Comparison of ENCODE assay signal across 5 cellular contexts in genomic region chr2:129224022-129224421, GRCh38.
"Had no signal": no experiment of that assay in that cellular context is flagged by ENCODE, and none has a peak within 500 bp of the region (broad histone marks: within the 10 kb centered on the region; RNA-seq: fewer than 3 reads in every experiment).

No MANE protein-coding gene starts in this region.

- DNase-seq: H9, HCEC 1CT, IMR-90 had no signal

- H3K4me3 Mint-ChIP-seq: GM23338, H9 had no signal

- H3K4me3 ChIP-seq: GM23338, K562 had no signal

- ATAC-seq: GM23338, K562 had no signal

- H3K9me3 Mint-ChIP-seq: GM23338, H9 had no signal

- H3K4me1 Mint-ChIP-seq: GM23338, H9 had no signal

- H3K27ac Mint-ChIP-seq: GM23338, H9 had no signal
